Comparison of ENCODE assay signal across 4 cellular contexts in the genomic region with DNA sequence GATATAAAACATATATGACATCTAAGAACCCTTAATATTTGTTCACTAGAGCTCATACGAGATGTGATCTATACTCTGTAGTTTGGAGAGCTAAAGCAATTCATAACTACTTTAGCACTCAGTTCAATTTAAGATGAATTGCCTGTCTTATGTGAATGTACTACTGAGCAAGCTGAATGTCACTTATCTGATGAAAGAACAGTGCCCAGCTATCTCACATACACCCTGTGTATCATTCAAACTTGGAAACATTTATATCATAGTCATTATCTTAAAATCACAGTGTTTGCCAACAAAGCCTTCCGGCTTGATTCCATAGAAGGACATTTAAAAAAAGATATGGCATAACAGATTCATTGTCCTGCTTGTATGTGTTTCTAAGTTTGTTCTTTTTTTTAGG.
"Had no signal": no experiment of that assay in that cellular context is flagged by ENCODE, and none has a peak within 500 bp of the region (broad histone marks: within the 10 kb centered on the region; RNA-seq: fewer than 3 reads in every experiment).

No MANE protein-coding gene starts in this region.

- H3K4me3 ChIP-seq: GM23338 had no signal

- H2AFZ ChIP-seq: GM23338 had no signal

- H3K4me2 ChIP-seq: GM23338 had no signal

- DNase-seq: H9, HCEC 1CT had no signal

- H3K27ac ChIP-seq: HL-60 had no signal
